In the genomic region with DNA sequence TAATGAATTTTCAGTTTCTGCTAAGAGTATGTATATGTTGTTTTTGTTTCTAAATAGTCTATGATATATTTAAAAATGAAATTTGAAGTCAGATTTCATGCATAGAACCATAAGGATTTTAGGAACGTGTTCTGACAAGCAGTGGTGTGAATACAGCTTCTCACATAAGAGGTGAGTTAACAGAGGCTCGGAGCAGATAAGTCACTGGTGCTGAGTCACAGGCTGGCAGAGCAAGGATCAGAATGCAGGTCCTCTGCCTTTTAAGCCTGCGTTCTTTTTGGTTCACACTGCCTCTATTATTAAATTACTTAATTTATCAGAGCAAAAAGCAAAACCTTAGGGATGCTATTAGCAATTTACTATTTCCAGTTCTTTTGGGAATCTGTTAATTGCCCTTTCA, we compare ENCODE assay signal across 11 cellular contexts.
DNase-seq lines count a peak whose midpoint lies in the region; ATAC-seq and TF ChIP-seq lines count a peak whose summit lies in the region.
"Had no signal": no experiment of that assay in that cellular context is flagged by ENCODE, and none has a peak within 500 bp of the region (broad histone marks: within the 10 kb centered on the region; RNA-seq: fewer than 3 reads in every experiment).

No MANE protein-coding gene starts in this region.

- TF ChIP-seq POLR2A in vagina (IDR thresholded peaks at IDR 0.05), result no peak

- no peak overlapping the region for H3K4me3 ChIP-seq in vagina
- H3K4me3 ChIP-seq: suprapubic skin had no signal

- ATAC-seq in GM21723 (IDR thresholded peaks at IDR 0.05; ENCODE audit: unreplicated experiment), result no peak
- ATAC-seq: effector memory CD8-positive, alpha-beta T cell had no signal

- no peaks in the 10 kb centered on the region for H3K9me3 ChIP-seq in vagina
- H3K9me3 ChIP-seq: suprapubic skin had no signal

- no peaks in the 10 kb centered on the region for H3K36me3 ChIP-seq in vagina
- H3K36me3 ChIP-seq: suprapubic skin had no signal

- no peaks in the 10 kb centered on the region for H3K27me3 ChIP-seq in vagina
- H3K27me3 ChIP-seq: suprapubic skin had no signal

- peak; percentile 61 for DNase-seq in DMS53 (lab: John Stamatoyannopoulos, UW)
- DNase-seq in NCI-H69 (lab: John Stamatoyannopoulos, UW), result peak; percentile 33
- peak; percentile 73 for DNase-seq in dermis blood vessel endothelial cell
- DNase-seq in mucosa of gallbladder (ENCODE audit: low spot score), result peak; percentile 17
- no peak for DNase-seq in vagina (ENCODE audit: extremely low spot score in 2 of 2)
- no peak for DNase-seq in NCI-H1417 treated with DMSO at 0.1 percent for 48 hours (lab: John Stamatoyannopoulos, UW)
- DNase-seq in NCI-H1092 treated with DMSO at 0.1 percent for 48 hours (lab: John Stamatoyannopoulos, UW), result no peak
- DNase-seq: activated naive CD4-positive, alpha-beta T cell treated with Interleukin-2 at 50 U/mL for 16 hours; effector memory CD8-positive, alpha-beta T cell had no signal

- H3K4me1 ChIP-seq in vagina, result peaks cover 9% of the 10 kb centered on the region
- H3K4me1 ChIP-seq: suprapubic skin had no signal

- H3K27ac ChIP-seq in vagina, result no peak overlapping the region
- H3K27ac ChIP-seq: suprapubic skin had no signal

- intact Hi-C loops in vagina (cut with DNase I), result no loop called here

- TF ChIP-seq CTCF in vagina (IDR thresholded peaks at IDR 0.05), result no peak

Comparison
In these comparisons a context has a peak if more than half of its experiments do, and no peak if none do; other contexts are left out.
1. DNase-seq: peak in DMS53 (single experiment), NCI-H69 (single experiment), dermis blood vessel endothelial cell (single experiment) and mucosa of gallbladder (single experiment); none in vagina (0 of 2), NCI-H1417 treated with DMSO at 0.1 percent for 48 hours (single experiment) and NCI-H1092 treated with DMSO at 0.1 percent for 48 hours (single experiment).